9 cellular contexts compared by ENCODE assay signal in genomic region chr11:96246718-96247540, GRCh38.
DNase-seq lines count a peak whose midpoint lies in the region; ATAC-seq and TF ChIP-seq lines count a peak whose summit lies in the region.
"Had no signal": no experiment of that assay in that cellular context is flagged by ENCODE, and none has a peak within 500 bp of the region (broad histone marks: within the 10 kb centered on the region; RNA-seq: fewer than 3 reads in every experiment).

No MANE protein-coding gene starts in this region.

- H3K4me3 Mint-ChIP-seq in activated T-cell treated with anti-CD3 and anti-CD28 coated beads, Interleukin-2, amount 50 U/mL, for 72 hours: peak overlapping the region; percentile 65 to 83
- H3K4me3 Mint-ChIP-seq in immature natural killer cell: peak overlapping the region; percentile 15 to 63 (median 43)

- no peaks in the 10 kb centered on the region for H3K9me3 Mint-ChIP-seq in activated T-cell treated with anti-CD3 and anti-CD28 coated beads, Interleukin-2, amount 50 U/mL, for 72 hours
- no peaks in the 10 kb centered on the region for H3K9me3 Mint-ChIP-seq in immature natural killer cell

- H3K4me1 ChIP-seq in tibial nerve: peaks cover 0 to 37% (median 19%) of the 10 kb centered on the region in 4 donors

- peak overlapping the region in 3 of 4 donors; percentile 5 to 75 (median 59) for H3K27ac ChIP-seq in tibial nerve

- peaks cover 2 to 4% of the 10 kb centered on the region in 2 donors for H3K36me3 Mint-ChIP-seq in activated T-cell treated with anti-CD3 and anti-CD28 coated beads, Interleukin-2, amount 50 U/mL, for 72 hours (ENCODE audit: insufficient read depth in 2 of 2)
- no peaks in the 10 kb centered on the region for H3K36me3 Mint-ChIP-seq in immature natural killer cell

- H3K4me3 ChIP-seq in WI38 (ENCODE audit: low read depth, low read length): peak overlapping the region; percentile 27; the same call in 1 of the 2 replicates
- H3K4me3 ChIP-seq in tibial nerve: no peak overlapping the region
- H3K4me3 ChIP-seq: body of pancreas had no signal

- ATAC-seq in activated T-cell treated with anti-CD3 and anti-CD28 coated beads, Interleukin-2, amount 50 U/mL, for 72 hours (replicated peaks in 1 of 2): peak; percentile 74 to 78
- no peak for ATAC-seq in left colon
- ATAC-seq: body of pancreas had no signal

- H3K27me3 ChIP-seq in tibial nerve: no peaks in the 10 kb centered on the region
- H3K27me3 ChIP-seq: body of pancreas had no signal

- no peak for TF ChIP-seq POLR2A in tibial nerve (IDR thresholded peaks at IDR 0.05)

- peak overlapping the region; percentile 59 for H3K27ac Mint-ChIP-seq in activated T-cell treated with anti-CD3 and anti-CD28 coated beads, Interleukin-2, amount 50 U/mL, for 72 hours
- peak overlapping the region; percentile 68 to 85 (median 80) for H3K27ac Mint-ChIP-seq in immature natural killer cell

- no peaks in the 10 kb centered on the region for H3K36me3 ChIP-seq in tibial nerve

- WGBS in tibial nerve, 2 donors: 18 to 28% methylated on average over 4 of the region's 4 CpGs

- no peak for TF ChIP-seq CTCF in WI38 (IDR thresholded peaks at IDR 0.05; ENCODE audit: low read depth, low read length)
- TF ChIP-seq CTCF in tibial nerve (IDR thresholded peaks at IDR 0.05): no peak

- no peaks in the 10 kb centered on the region for H3K27me3 Mint-ChIP-seq in activated T-cell treated with anti-CD3 and anti-CD28 coated beads, Interleukin-2, amount 50 U/mL, for 72 hours (ENCODE audit: low read depth)
- peaks cover 0 to 2% (median 0%) of the 10 kb centered on the region in 3 donors for H3K27me3 Mint-ChIP-seq in immature natural killer cell (ENCODE audit: low read depth in 3 of 3)

- intact Hi-C loops in left colon (cut with DNase I, micrococcal nuclease): no loop called here

- H3K4me1 Mint-ChIP-seq in activated T-cell treated with anti-CD3 and anti-CD28 coated beads, Interleukin-2, amount 50 U/mL, for 72 hours (ENCODE audit: low read depth): peaks cover 91% of the 10 kb centered on the region
- H3K4me1 Mint-ChIP-seq in immature natural killer cell: peaks cover 51 to 69% of the 10 kb centered on the region in 2 donors

- H3K9me3 ChIP-seq in tibial nerve: no peaks in the 10 kb centered on the region
- H3K9me3 ChIP-seq: body of pancreas had no signal

- no peak for TF ChIP-seq EP300 in tibial nerve (IDR thresholded peaks at IDR 0.05)

- DNase-seq in activated T-cell treated with anti-CD3 and anti-CD28 coated beads, Interleukin-2, amount 50 U/mL, for 72 hours: no peak
- no peak for DNase-seq in activated T-cell treated with anti-CD3 and anti-CD28 coated beads for 4 hours
- DNase-seq in immature natural killer cell: no peak
- DNase-seq in tibial nerve (ENCODE audit: low spot score in 2 of 2): no peak
- no peak for DNase-seq in stimulated activated CD4-positive, alpha-beta T cell treated with anti-CD3 and anti-CD28 coated beads, Interleukin-12 subunit alpha, Interleukin-12 subunit beta, amount 100 ng/mL, for 4 hours
- no peak for DNase-seq in NCI-H82 (lab: John Stamatoyannopoulos, UW)
- DNase-seq in left colon: no peak
- DNase-seq: body of pancreas had no signal
